ENCODE assay signal across 13 cellular contexts in genomic region chr14:37588956-37589737, GRCh38. TPM values are rescaled to one million over a fixed set of nuclear protein-coding genes. Genes with fewer than 3 reads are reported as not detected.
DNase-seq lines count a peak whose midpoint lies in the region; ATAC-seq and TF ChIP-seq lines count a peak whose summit lies in the region.
"Had no signal": no experiment of that assay in that cellular context is flagged by ENCODE, and none has a peak within 500 bp of the region (broad histone marks: within the 10 kb centered on the region; RNA-seq: fewer than 3 reads in every experiment).

No MANE protein-coding gene starts in this region.

- peaks cover 4 to 76% (median 24%) of the 10 kb centered on the region in 11 donors for H3K9me3 Mint-ChIP-seq in naive thymus-derived CD4-positive, alpha-beta T cell

- no peak for TF ChIP-seq POLR2A in transverse colon (IDR thresholded peaks at IDR 0.05)

- peak overlapping the region in 2 of 10 donors; percentile 18 to 29 for H3K4me3 Mint-ChIP-seq in naive thymus-derived CD4-positive, alpha-beta T cell

- POLR2A ChIA-PET in naive thymus-derived CD4-positive, alpha-beta T cell (lab: Charles Lee): no interaction called here

- peak; percentile 23 to 70 for DNase-seq in NCI-H2081 (lab: John Stamatoyannopoulos, UW)
- DNase-seq in NCI-H2081 treated with DMSO at 0.1 percent for 48 hours (lab: John Stamatoyannopoulos, UW): no peak
- DNase-seq in NCI-H69 (lab: John Stamatoyannopoulos, UW): peak; percentile 87
- DNase-seq in transverse colon: peak; percentile 24
- DNase-seq in NCI-H1436 treated with DMSO at 0.1 percent for 48 hours (lab: John Stamatoyannopoulos, UW): no peak
- DNase-seq in psoas muscle: no peak
- DNase-seq in naive thymus-derived CD4-positive, alpha-beta T cell: no peak
- DNase-seq: foreskin melanocyte, NCI-H1436 had no signal

- 9 to 13% methylated on average over 16 of the region's 16 CpGs for WGBS in esophagus, 2 donors
- WGBS in transverse colon (ENCODE audit: low coverage in 1 of 2), 2 donors: 12% methylated on average over 9 to 16 of the region's 16 CpGs
- WGBS in psoas muscle, 3 donors: 24 to 28% (median 27%) methylated on average over 16 of the region's 16 CpGs

- ATAC-seq in psoas muscle: no peak
- ATAC-seq in naive thymus-derived CD4-positive, alpha-beta T cell: no peak
- ATAC-seq: activated CD4-positive, CD25-positive, alpha-beta regulatory T cell treated with anti-CD3 and anti-CD28 coated beads, Interleukin-2, amount 50 U/mL, for 24 hours had no signal

- H3K9me3 ChIP-seq in esophagus (ENCODE audit: control insufficient read depth in 2 of 2, insufficient read depth in 1 of 2, low read depth in 1 of 2, low read length in 1 of 2) (no peaks in the 10 kb centered on the region), transverse colon (no peaks in the 10 kb centered on the region), psoas muscle (no peaks in the 10 kb centered on the region)
- H3K9me3 ChIP-seq in naive thymus-derived CD4-positive, alpha-beta T cell (ENCODE audit: control insufficient read depth in 2 of 3, low read length in 3 of 3): no peaks in the 10 kb centered on the region
- H3K9me3 ChIP-seq: SJSA1 had no signal

- intact Hi-C loops in transverse colon (cut with DNase I; ENCODE audit: low total_unique reads): no loop called here
- intact Hi-C loops in psoas muscle (cut with DNase I): no loop called here
- intact Hi-C loops in naive thymus-derived CD4-positive, alpha-beta T cell (cut with micrococcal nuclease): loop anchor here in 1 of 2 donors (5.0 kb wide), 1 partner anchor 1072 kb away; no protein-coding TSS in a partner anchor

- no peak for TF ChIP-seq EP300 in transverse colon (IDR thresholded peaks at IDR 0.05; ENCODE audit: low read depth)

- H3K27me3 ChIP-seq in esophagus (ENCODE audit: control insufficient read depth in 1 of 2, insufficient read depth in 2 of 2, low read length in 2 of 2) (no peaks in the 10 kb centered on the region), transverse colon (peaks cover 100% of the 10 kb centered on the region), psoas muscle (ENCODE audit: insufficient read depth in 3 of 3, low read length in 2 of 3) (peaks cover 5 to 99% (median 47%) of the 10 kb centered on the region in 3 donors)
- peaks cover 0 to 8% of the 10 kb centered on the region in 2 donors for H3K27me3 ChIP-seq in naive thymus-derived CD4-positive, alpha-beta T cell (ENCODE audit: control insufficient read depth in 2 of 2, insufficient read depth in 2 of 2, low read length in 2 of 2)

- H3K4me1 Mint-ChIP-seq in naive thymus-derived CD4-positive, alpha-beta T cell: peaks cover 2 to 9% (median 4%) of the 10 kb centered on the region in 7 donors

- H3K4me3 ChIP-seq in esophagus (ENCODE audit: low read depth in 1 of 2, low read length in 2 of 2): peak overlapping the region; percentile 24 to 48
- peak overlapping the region in 3 of 4 donors; percentile 57 to 68 (median 66) for H3K4me3 ChIP-seq in transverse colon
- no peak overlapping the region for H3K4me3 ChIP-seq in psoas muscle
- H3K4me3 ChIP-seq in naive thymus-derived CD4-positive, alpha-beta T cell (ENCODE audit: low read length): no peak overlapping the region
- H3K4me3 ChIP-seq: SJSA1 had no signal

- in situ Hi-C loops in transverse colon (cut with MboI; ENCODE audit: low pct_ligation_motif_present in 1 of 4, low pct_unique_long_range_greater_than_20kb in 1 of 4, low sequenced_read_pairs in 3 of 4): loop anchor here in 1 of 4 donors (10.0 kb wide), 1 partner anchor 344 kb away; no protein-coding TSS in a partner anchor

- H3K36me3 ChIP-seq in esophagus (ENCODE audit: control insufficient read depth in 2 of 2, insufficient read depth in 2 of 2, low read length in 1 of 2): peaks cover 0 to 2% of the 10 kb centered on the region in 2 donors
- no peaks in the 10 kb centered on the region for H3K36me3 ChIP-seq in transverse colon
- no peaks in the 10 kb centered on the region for H3K36me3 ChIP-seq in psoas muscle (ENCODE audit: insufficient read depth in 1 of 2, low read depth in 1 of 2)
- H3K36me3 ChIP-seq in naive thymus-derived CD4-positive, alpha-beta T cell (ENCODE audit: control insufficient read depth in 2 of 3, insufficient read depth in 3 of 3, low read length in 3 of 3): no peaks in the 10 kb centered on the region
- H3K36me3 ChIP-seq: SJSA1 had no signal

- H3K27ac Mint-ChIP-seq in naive thymus-derived CD4-positive, alpha-beta T cell: no peak overlapping the region

- H3K27me3 Mint-ChIP-seq in naive thymus-derived CD4-positive, alpha-beta T cell: peaks cover 73 to 83% (median 76%) of the 10 kb centered on the region in 5 donors

- no peaks in the 10 kb centered on the region for H3K4me1 ChIP-seq in esophagus (ENCODE audit: control insufficient read depth in 2 of 2, insufficient read depth in 2 of 2, low read length in 1 of 2)
- H3K4me1 ChIP-seq in transverse colon: peaks cover 4 to 30% (median 13%) of the 10 kb centered on the region in 4 donors
- H3K4me1 ChIP-seq in psoas muscle: peaks cover 7% of the 10 kb centered on the region
- H3K4me1 ChIP-seq in naive thymus-derived CD4-positive, alpha-beta T cell (ENCODE audit: control insufficient read depth in 2 of 2, insufficient read depth in 2 of 2, low read length in 2 of 2): no peaks in the 10 kb centered on the region
- H3K4me1 ChIP-seq: SJSA1 had no signal

- CTCF ChIA-PET in naive thymus-derived CD4-positive, alpha-beta T cell (lab: Charles Lee): no interaction called here

- H3K36me3 Mint-ChIP-seq in naive thymus-derived CD4-positive, alpha-beta T cell: peaks cover 0 to 33% (median 2%) of the 10 kb centered on the region in 5 donors

- peak overlapping the region; percentile 83 to 89 for H3K27ac ChIP-seq in esophagus (ENCODE audit: low read depth in 2 of 2, low read length in 1 of 2)
- peak overlapping the region; percentile 87 to 94 (median 90) for H3K27ac ChIP-seq in transverse colon
- no peak overlapping the region for H3K27ac ChIP-seq in psoas muscle
- H3K27ac ChIP-seq in naive thymus-derived CD4-positive, alpha-beta T cell (ENCODE audit: low read depth, low read length): no peak overlapping the region
- H3K27ac ChIP-seq: SJSA1 had no signal

- TF ChIP-seq CTCF in transverse colon (IDR thresholded peaks at IDR 0.05) (no peak), psoas muscle (IDR thresholded peaks at IDR 0.05) (no peak)

RNA-seq across cellular contexts. Expression of gene FOXA1, which starts 5.9 kb away (rescaled TPM):
- polyA plus RNA-seq in esophagus (10 to 100 TPM in 1 of 2 donors, 1 to 10 TPM in 1; 9.5 to 10.1 TPM), psoas muscle (under 1 TPM in 1 of 3 donors, not detected in 2; 0.01 TPM)
- total RNA-seq in transverse colon (100 to 1,000 TPM in 1 of 4 donors, 10 to 100 TPM in 3; 53.2 to 157 (median 71.4) TPM), psoas muscle (not detected)
- not detected for total RNA-seq in naive thymus-derived CD4-positive, alpha-beta T cell
- not detected for polyA plus RNA-seq in naive thymus-derived CD4-positive, alpha-beta T cell
- total RNA-seq: chondrocyte had no signal

RNA-seq across cellular contexts. Expression of gene TTC6, which starts 6.3 kb away (rescaled TPM):
- polyA plus RNA-seq in esophagus: 1 to 10 TPM in 1 of 2 donors, under 1 TPM in 1; 0.27 to 2.4 TPM
- total RNA-seq in transverse colon: 10 to 100 TPM in 1 of 4 donors, 1 to 10 TPM in 3; 1.5 to 12.5 (median 4.9) TPM
- total RNA-seq in psoas muscle: not detected
- polyA plus RNA-seq in psoas muscle: not detected
- total RNA-seq in naive thymus-derived CD4-positive, alpha-beta T cell: not detected
- not detected for polyA plus RNA-seq in naive thymus-derived CD4-positive, alpha-beta T cell
- total RNA-seq: chondrocyte, SJSA1 had no signal

Comparison
In these comparisons a context has a peak if more than half of its experiments do, and no peak if none do; other contexts are left out.
1. DNase-seq: peak in NCI-H2081 (2 of 2), NCI-H69 (single experiment) and transverse colon (single experiment); none in NCI-H2081 treated with DMSO at 0.1 percent for 48 hours (single experiment), NCI-H1436 treated with DMSO at 0.1 percent for 48 hours (single experiment), psoas muscle (0 of 2) and naive thymus-derived CD4-positive, alpha-beta T cell (0 of 9).
2. H3K27ac ChIP-seq: peak in esophagus (2 of 2) and transverse colon (4 of 4); none in psoas muscle (single experiment) and naive thymus-derived CD4-positive, alpha-beta T cell (single experiment).
3. H3K4me3 ChIP-seq: peak in esophagus (2 of 2) and transverse colon (3 of 4); none in psoas muscle (single experiment) and naive thymus-derived CD4-positive, alpha-beta T cell (single experiment).
4. RNA of gene FOXA1, which starts 5.9 kb away (total RNA-seq): 53.2 to 157 TPM in transverse colon; not detected in psoas muscle and not detected in naive thymus-derived CD4-positive, alpha-beta T cell; every median in the first group is over 10 times any median in the second.